22 cellular contexts compared by ENCODE assay signal in the genomic region with DNA sequence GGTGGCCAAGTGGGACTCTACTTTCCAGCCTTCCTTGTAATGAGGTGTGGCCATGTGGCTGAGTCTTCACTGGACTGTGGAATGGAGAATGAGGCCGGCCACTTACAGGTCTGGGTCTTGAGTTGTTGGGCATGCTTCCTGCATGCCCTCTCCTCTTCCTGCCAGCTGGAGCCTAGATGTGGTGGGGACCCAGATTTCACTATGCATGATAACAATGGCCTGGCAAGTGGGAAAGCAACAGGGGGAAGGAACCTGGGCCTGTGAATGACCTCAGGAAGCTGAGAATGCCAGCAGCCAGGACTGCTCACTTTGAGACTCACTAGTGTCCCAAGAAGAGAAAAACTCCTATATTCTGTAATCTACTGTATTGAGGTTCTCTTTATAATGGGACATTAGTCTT. TPM values are rescaled to one million over a fixed set of nuclear protein-coding genes. Genes with fewer than 3 reads are reported as not detected.
DNase-seq lines count a peak whose midpoint lies in the region; ATAC-seq, FAIRE-seq and TF ChIP-seq lines count a peak whose summit lies in the region.
"Had no signal": no experiment of that assay in that cellular context is flagged by ENCODE, and none has a peak within 500 bp of the region (broad histone marks: within the 10 kb centered on the region; RNA-seq: fewer than 3 reads in every experiment).

No MANE protein-coding gene starts in this region.

- H4K20me1 ChIP-seq in BLaER1 (no peaks in the 10 kb centered on the region), IMR-90 (ENCODE audit: insufficient read depth, low read length) (no peaks in the 10 kb centered on the region), endothelial cell of umbilical vein (replicated peaks; ENCODE audit: control insufficient read depth, extremely low read depth, insufficient read depth, low read length) (no peaks in the 10 kb centered on the region)

- no peaks in the 10 kb centered on the region for H3K79me1 ChIP-seq in IMR-90 (ENCODE audit: low read depth in 1 of 2, low read length in 2 of 2)
- H3K79me1 ChIP-seq in neuronal stem cell (ENCODE audit: low read depth, low read length), result no peaks in the 10 kb centered on the region

- H3K9ac ChIP-seq in BLaER1, result no peak overlapping the region
- H3K9ac ChIP-seq in IMR-90 (ENCODE audit: low read depth, low read length), result no peak overlapping the region
- H3K9ac ChIP-seq in endothelial cell of umbilical vein (replicated peaks; ENCODE audit: extremely low read depth, insufficient read depth, low read length), result no peak overlapping the region
- H3K9ac ChIP-seq in neuronal stem cell (ENCODE audit: low read depth, low read length, poor library complexity), result no peak overlapping the region

- H3K27ac ChIP-seq in BLaER1 (peak overlapping the region; percentile 44; the same call in 1 of the 2 replicates), IMR-90 (ENCODE audit: insufficient read depth, low read length) (no peak overlapping the region), endothelial cell of umbilical vein (ENCODE audit: insufficient read depth, low read depth, low read length) (no peak overlapping the region), neuronal stem cell (replicated peaks; ENCODE audit: low read length) (no peak overlapping the region), body of pancreas (no peak overlapping the region)

- H3K4me1 ChIP-seq in BLaER1 (peaks cover 46% of the 10 kb centered on the region), IMR-90 (ENCODE audit: control insufficient read depth, insufficient read depth, low read length) (no peaks in the 10 kb centered on the region), endothelial cell of umbilical vein (ENCODE audit: control insufficient read depth, extremely low read depth, insufficient read depth, low read length) (peaks cover 11% of the 10 kb centered on the region), neuronal stem cell (ENCODE audit: control insufficient read depth in 2 of 2, insufficient read depth in 1 of 2, low read depth in 1 of 2, low read length in 2 of 2) (peaks cover 0 to 2% of the 10 kb centered on the region in 2 donors), body of pancreas (peaks cover 46% of the 10 kb centered on the region)
- H3K4me1 ChIP-seq: HAP-1 had no signal

- intact Hi-C loops in IMR-90 (cut with micrococcal nuclease) (no loop called here), endothelial cell of umbilical vein (cut with micrococcal nuclease) (loop anchor here (2.0 kb wide), 1 partner anchor 15 kb away; no protein-coding TSS in a partner anchor), body of pancreas (cut with DNase I) (no loop called here)

- H2AFZ ChIP-seq in IMR-90 (replicated peaks; ENCODE audit: low read length, poor library complexity) (peak overlapping the region; percentile 23), endothelial cell of umbilical vein (ENCODE audit: low read depth, low read length) (no peak overlapping the region), neuronal stem cell (ENCODE audit: low read length) (no peak overlapping the region)

- POLR2A ChIA-PET in IMR-90 (lab: Charles Lee; ENCODE audit: unreplicated experiment), result no interaction called here
- POLR2A ChIA-PET in endothelial cell of umbilical vein (lab: Charles Lee), result no interaction called here

- H3K14ac ChIP-seq in IMR-90 (replicated peaks; ENCODE audit: low read depth, low read length) (no peak overlapping the region), neuronal stem cell (ENCODE audit: low read length) (no peak overlapping the region)

- H2BK20ac ChIP-seq in IMR-90 (ENCODE audit: low read depth, low read length), result no peak overlapping the region

- H3K9me3 ChIP-seq in BLaER1 (no peaks in the 10 kb centered on the region), IMR-90 (ENCODE audit: control insufficient read depth, insufficient read depth, low read length) (no peaks in the 10 kb centered on the region), endothelial cell of umbilical vein (replicated peaks; ENCODE audit: control insufficient read depth, insufficient read depth, low read length) (no peaks in the 10 kb centered on the region), neuronal stem cell (replicated peaks in 1 of 2; ENCODE audit: control insufficient read depth in 2 of 2, insufficient read depth in 1 of 2, low read depth in 1 of 2, low read length in 2 of 2) (no peaks in the 10 kb centered on the region), body of pancreas (no peaks in the 10 kb centered on the region)
- H3K9me3 ChIP-seq: HAP-1 had no signal

- H3K27me3 ChIP-seq in BLaER1 (no peaks in the 10 kb centered on the region), IMR-90 (ENCODE audit: control insufficient read depth, insufficient read depth, low read length) (peaks cover 59% of the 10 kb centered on the region), endothelial cell of umbilical vein (ENCODE audit: control insufficient read depth in 2 of 2, insufficient read depth in 2 of 2, low read length in 2 of 2) (peaks cover 14 to 15% of the 10 kb centered on the region in 2 experiments), neuronal stem cell (ENCODE audit: control insufficient read depth in 3 of 3, insufficient read depth in 3 of 3, low read depth in 1 of 3, low read length in 3 of 3) (peaks cover 0 to 31% (median 2%) of the 10 kb centered on the region in 3 experiments), body of pancreas (no peaks in the 10 kb centered on the region)

- H4K91ac ChIP-seq in IMR-90 (ENCODE audit: insufficient read depth, low read depth, low read length), result no peak overlapping the region
- H4K91ac ChIP-seq in neuronal stem cell (ENCODE audit: low read depth, low read length, poor library complexity), result no peak overlapping the region

- H2BK15ac ChIP-seq in IMR-90 (ENCODE audit: low read depth, low read length) (no peak overlapping the region), neuronal stem cell (ENCODE audit: low read length) (no peak overlapping the region)

- no peak overlapping the region for H4K5ac ChIP-seq in IMR-90 (ENCODE audit: low read depth, low read length)

- TF ChIP-seq POLR2A in IMR-90 (IDR thresholded peaks at IDR 0.05; ENCODE audit: low read depth, low read length), result no peak
- no peak for TF ChIP-seq POLR2A in endothelial cell of umbilical vein (IDR thresholded peaks at IDR 0.05; ENCODE audit: low read depth, low read length)
- no peak for TF ChIP-seq POLR2A in body of pancreas (IDR thresholded peaks at IDR 0.05)

- no CpG with 5 or more reads among the region's 1 CpG for WGBS in IMR-90 (ENCODE audit: extremely low coverage in 2 of 2, insufficient read length in 1 of 2), 2 experiments
- WGBS in neuronal stem cell (ENCODE audit: extremely low coverage in 2 of 2, insufficient read length in 2 of 2, insufficient replicate concordance in 1 of 2), 2 donors, result no CpG with 5 or more reads among the region's 1 CpG
- 86% methylated on average over 1 of the region's 1 CpG; no CpG with 5 or more reads in 1 of the 2 donors for WGBS in body of pancreas, 2 donors

- H3K18ac ChIP-seq in IMR-90 (ENCODE audit: low read depth, low read length), result no peak overlapping the region
- H3K18ac ChIP-seq in neuronal stem cell (ENCODE audit: low read length), result peak overlapping the region; percentile 5

- H3K36me3 ChIP-seq in BLaER1, result no peaks in the 10 kb centered on the region
- H3K36me3 ChIP-seq in IMR-90 (ENCODE audit: control insufficient read depth, insufficient read depth, low read length), result no peaks in the 10 kb centered on the region
- no peaks in the 10 kb centered on the region for H3K36me3 ChIP-seq in endothelial cell of umbilical vein (ENCODE audit: control insufficient read depth in 2 of 2, extremely low read depth in 1 of 2, insufficient read depth in 2 of 2, low read length in 2 of 2)
- no peaks in the 10 kb centered on the region for H3K36me3 ChIP-seq in neuronal stem cell (replicated peaks in 1 of 2; ENCODE audit: control insufficient read depth in 2 of 2, insufficient read depth in 2 of 2, low read length in 2 of 2)
- H3K36me3 ChIP-seq in body of pancreas (replicated peaks in 1 of 2; ENCODE audit: insufficient read depth in 1 of 2, low read depth in 2 of 2), result no peaks in the 10 kb centered on the region
- H3K36me3 ChIP-seq: HAP-1 had no signal

- TF ChIP-seq CTCF in IMR-90 (conservative IDR thresholded peaks at IDR 0.05; ENCODE audit: low read depth, low read length) (no peak), endothelial cell of umbilical vein (IDR thresholded peaks at IDR 0.05; ENCODE audit: extremely low read depth in 1 of 2, insufficient read depth in 1 of 2, low read depth in 1 of 2, low read length in 2 of 2) (no peak), body of pancreas (IDR thresholded peaks at IDR 0.05) (no peak)

- H3K4me2 ChIP-seq in BLaER1 (peak overlapping the region; percentile 55), IMR-90 (ENCODE audit: low read depth, low read length) (no peak overlapping the region), endothelial cell of umbilical vein (ENCODE audit: insufficient read depth, low read length) (no peak overlapping the region), neuronal stem cell (ENCODE audit: insufficient read depth, low read length, poor library complexity, severe bottlenecking) (no peak overlapping the region)

- BruUV-seq in IMR-90 (replicated peaks; lab: Mats Ljungman, UMichigan) (no TSS peak), endothelial cell of umbilical vein (replicated peaks; lab: Mats Ljungman, UMichigan) (no TSS peak)

- H3K56ac ChIP-seq in IMR-90 (ENCODE audit: extremely low read depth, insufficient read depth, low read length), result no peak overlapping the region

- dilution Hi-C loops in IMR-90 (cut with HindIII; ENCODE audit: low sequenced_read_pairs, unreplicated experiment), result no loop called here
- dilution Hi-C loops in endothelial cell of umbilical vein (cut with MboI; ENCODE audit: extremely low pct_ligation_motif_present, low sequenced_read_pairs), result no loop called here

- H3K4ac ChIP-seq in IMR-90 (ENCODE audit: low read depth, low read length), result no peak overlapping the region
- H3K4ac ChIP-seq in neuronal stem cell (ENCODE audit: low read length), result no peak overlapping the region

- ATAC-seq in IMR-90 (ENCODE audit: low read depth), result no peak
- ATAC-seq in stimulated activated naive CD8-positive, alpha-beta T cell treated with anti-CD3 and anti-CD28 coated beads, Interleukin-15, Interleukin-2, amounts not matched to agents 100 U/mL and 50 U/mL, for 24 hours, result no peak
- ATAC-seq in body of pancreas, result no peak
- no peak for ATAC-seq in HG03354 (IDR thresholded peaks at IDR 0.05; ENCODE audit: poor library complexity, severe bottlenecking, unreplicated experiment)

- no peak for TF ChIP-seq RAD21 in IMR-90 (IDR thresholded peaks at IDR 0.05; ENCODE audit: low read length)

- peak; percentile 78 for FAIRE-seq in endothelial cell of umbilical vein (lab: Jason Lieb, UNC)
- FAIRE-seq: G401.6, GM12891, GM19239 had no signal

- H2BK5ac ChIP-seq in IMR-90 (ENCODE audit: low read depth, low read length, poor library complexity, severe bottlenecking), result no peak overlapping the region
- no peak overlapping the region for H2BK5ac ChIP-seq in neuronal stem cell (ENCODE audit: low read length)

- H3K23ac ChIP-seq in IMR-90 (ENCODE audit: low read depth, low read length) (no peak overlapping the region), neuronal stem cell (ENCODE audit: low read depth, low read length, poor library complexity) (no peak overlapping the region)

- H3K9me1 ChIP-seq in IMR-90 (ENCODE audit: insufficient read depth, low read length), result peaks cover 3% of the 10 kb centered on the region; the same call in 1 of the 2 replicates
- no peaks in the 10 kb centered on the region for H3K9me1 ChIP-seq in endothelial cell of umbilical vein (replicated peaks; ENCODE audit: control insufficient read depth, extremely low read depth, insufficient read depth, low read length)

- no peak overlapping the region for H3K4me3 ChIP-seq in BLaER1
- H3K4me3 ChIP-seq in IMR-90 (ENCODE audit: insufficient read depth, low read depth, low read length), result no peak overlapping the region
- H3K4me3 ChIP-seq in endothelial cell of umbilical vein (replicated peaks in 1 of 3; ENCODE audit: insufficient read depth in 1 of 3, low read depth in 1 of 3, low read length in 3 of 3), result no peak overlapping the region
- no peak overlapping the region for H3K4me3 ChIP-seq in neuronal stem cell (ENCODE audit: low read length in 2 of 2)
- no peak overlapping the region for H3K4me3 ChIP-seq in body of pancreas
- H3K4me3 ChIP-seq: HAP-1 had no signal

- DNase-seq in IMR-90 (no peak), endothelial cell of umbilical vein (ENCODE audit: low read depth, low spot score) (peak; percentile 59), neuronal stem cell (ENCODE audit: low spot score) (no peak), body of pancreas (no peak), NCI-H146 treated with DMSO at 0.1 percent for 48 hours (lab: John Stamatoyannopoulos, UW; ENCODE audit: unreplicated experiment) (no peak)
- DNase-seq in stimulated activated naive CD8-positive, alpha-beta T cell treated with anti-CD3 and anti-CD28 coated beads, Interleukin-15, Interleukin-2, amounts not matched to agents 100 U/mL and 50 U/mL, for 24 hours, result no peak
- DNase-seq: 8988T; C1 segment of cervical spinal cord; CD4-positive, CD25-positive, alpha-beta regulatory T cell; CD8-positive, alpha-beta memory T cell; COR-L47; DMS 273 treated with DMSO at 0.1 percent for 48 hours; DND-41 had no signal

- in situ Hi-C loops in IMR-90 (cut with MboI; ENCODE audit: low sequenced_read_pairs), result no loop called here

- H2BK120ac ChIP-seq in IMR-90 (ENCODE audit: low read depth, low read length) (no peak overlapping the region), neuronal stem cell (ENCODE audit: low read depth, low read length) (no peak overlapping the region)

- H2BK12ac ChIP-seq in neuronal stem cell (ENCODE audit: low read length), result no peak overlapping the region

- H4K8ac ChIP-seq in IMR-90 (ENCODE audit: low read depth in 2 of 2, low read length in 2 of 2), result no peak overlapping the region
- no peak overlapping the region for H4K8ac ChIP-seq in neuronal stem cell (ENCODE audit: low read depth, low read length)

- CTCF ChIA-PET in IMR-90 (lab: Yijun Ruan, JAX) (interaction anchor here (0.9 to 1.5 kb wide), 2 partner anchors 26 to 33 kb away, joined by 4 to 5 read pairs; no protein-coding TSS in a partner anchor), endothelial cell of umbilical vein (lab: Charles Lee) (interaction anchor here (0.9 to 4.0 kb wide), 5 partner anchors 10 to 33 kb away, joined by 3 to 66 read pairs (median 10); no protein-coding TSS in a partner anchor)

- H2AK9ac ChIP-seq in IMR-90 (replicated peaks; ENCODE audit: low read depth, low read length, poor library complexity), result no peak overlapping the region

- H3K79me2 ChIP-seq in endothelial cell of umbilical vein (ENCODE audit: control insufficient read depth, insufficient read depth, low read length), result no peaks in the 10 kb centered on the region

- H2AK5ac ChIP-seq in IMR-90 (ENCODE audit: low read depth, low read length) (no peak overlapping the region), neuronal stem cell (ENCODE audit: low read depth, low read length) (no peak overlapping the region)

RNA-seq across cellular contexts. Expression of a gene that starts 8.5 kb away (rescaled TPM):
- under 0.01 TPM in 1 of 2 replicates, not detected in the other for total RNA-seq in IMR-90 (2012; rRNA removed)
- polyA plus RNA-seq in IMR-90 (2012; rRNA removed), result not detected in 2 replicates
- not detected in 2 replicates for polyA plus RNA-seq in IMR-90 (2012; cell fraction: cytosol; rRNA removed)
- 0.01 and 0.03 TPM in 2 replicates for polyA plus RNA-seq in IMR-90 (2012; cell fraction: nucleus; rRNA removed; ENCODE audit: low replicate concordance)
- 0.12 and 0.20 TPM in 2 replicates for total RNA-seq in endothelial cell of umbilical vein
- 0.08 and 0.10 TPM in 2 replicates for polyA plus RNA-seq in endothelial cell of umbilical vein
- 0.06 and 0.10 TPM in 2 replicates for polyA plus RNA-seq in endothelial cell of umbilical vein (2011; cell fraction: cytosol; rRNA removed)
- 0.56 and 0.97 TPM in 2 replicates for polyA plus RNA-seq in endothelial cell of umbilical vein (2011; cell fraction: nucleus; rRNA removed)
- 0.14 and 0.28 TPM in 2 replicates for polyA plus RNA-seq in endothelial cell of umbilical vein (2012)
- 1.3 TPM in 1 of 2 replicates, not detected in the other for polyA minus RNA-seq in endothelial cell of umbilical vein
- polyA minus RNA-seq in endothelial cell of umbilical vein (2011; cell fraction: cytosol; rRNA and poly(A)+ RNA removed), result not detected
- polyA minus RNA-seq in endothelial cell of umbilical vein (2011; cell fraction: nucleus; rRNA and poly(A)+ RNA removed), result not detected in 2 replicates
- 0.03 TPM for polyA plus RNA-seq in neuronal stem cell (2013, experiment 1 of 2)
- 0.03 TPM for polyA plus RNA-seq in neuronal stem cell (2013, experiment 2 of 2)
- total RNA-seq in body of pancreas, result 1 to 10 TPM in 1 of 2 donors, under 1 TPM in 1; 0.78 to 1.6 TPM
- total RNA-seq: A673; CD4-positive, CD25-positive, alpha-beta regulatory T cell; CD8-positive, alpha-beta memory T cell; H4 had no signal
- polyA plus RNA-seq: AG04450; CD4-positive, CD25-positive, alpha-beta regulatory T cell; CD8-positive, alpha-beta memory T cell had no signal

RNA-seq across cellular contexts. Expression of a gene that starts 51.4 kb away (rescaled TPM):
- 9.1 and 10.6 TPM in 2 replicates for total RNA-seq in IMR-90 (2012; rRNA removed)
- polyA plus RNA-seq in IMR-90 (2012; rRNA removed), result 14.6 and 14.7 TPM in 2 replicates
- 9.8 and 10.5 TPM in 2 replicates for polyA plus RNA-seq in IMR-90 (2012; cell fraction: cytosol; rRNA removed)
- polyA plus RNA-seq in IMR-90 (2012; cell fraction: nucleus; rRNA removed; ENCODE audit: low replicate concordance), result 12.4 and 13.2 TPM in 2 replicates
- not detected in 2 replicates for total RNA-seq in endothelial cell of umbilical vein
- 0.15 and 0.51 TPM in 2 replicates for polyA plus RNA-seq in endothelial cell of umbilical vein
- 0.08 and 0.09 TPM in 2 replicates for polyA plus RNA-seq in endothelial cell of umbilical vein (2011; cell fraction: cytosol; rRNA removed)
- 0.16 and 0.31 TPM in 2 replicates for polyA plus RNA-seq in endothelial cell of umbilical vein (2011; cell fraction: nucleus; rRNA removed)
- 0.16 TPM in 1 of 2 replicates, not detected in the other for polyA plus RNA-seq in endothelial cell of umbilical vein (2012)
- polyA minus RNA-seq in endothelial cell of umbilical vein, result 0.19 TPM in 1 of 2 replicates, not detected in the other
- not detected for polyA minus RNA-seq in endothelial cell of umbilical vein (2011; cell fraction: cytosol; rRNA and poly(A)+ RNA removed)
- polyA minus RNA-seq in endothelial cell of umbilical vein (2011; cell fraction: nucleus; rRNA and poly(A)+ RNA removed), result not detected in 2 replicates
- 0.26 TPM for polyA plus RNA-seq in neuronal stem cell (2013, experiment 1 of 2)
- polyA plus RNA-seq in neuronal stem cell (2013, experiment 2 of 2), result 0.35 TPM
- under 1 TPM in 1 of 2 donors, not detected in 1; 0.78 TPM for total RNA-seq in body of pancreas
- total RNA-seq: CD4-positive, CD25-positive, alpha-beta regulatory T cell had no signal
- polyA plus RNA-seq: CD4-positive, CD25-positive, alpha-beta regulatory T cell; CD8-positive, alpha-beta memory T cell had no signal
